In the genomic region with DNA sequence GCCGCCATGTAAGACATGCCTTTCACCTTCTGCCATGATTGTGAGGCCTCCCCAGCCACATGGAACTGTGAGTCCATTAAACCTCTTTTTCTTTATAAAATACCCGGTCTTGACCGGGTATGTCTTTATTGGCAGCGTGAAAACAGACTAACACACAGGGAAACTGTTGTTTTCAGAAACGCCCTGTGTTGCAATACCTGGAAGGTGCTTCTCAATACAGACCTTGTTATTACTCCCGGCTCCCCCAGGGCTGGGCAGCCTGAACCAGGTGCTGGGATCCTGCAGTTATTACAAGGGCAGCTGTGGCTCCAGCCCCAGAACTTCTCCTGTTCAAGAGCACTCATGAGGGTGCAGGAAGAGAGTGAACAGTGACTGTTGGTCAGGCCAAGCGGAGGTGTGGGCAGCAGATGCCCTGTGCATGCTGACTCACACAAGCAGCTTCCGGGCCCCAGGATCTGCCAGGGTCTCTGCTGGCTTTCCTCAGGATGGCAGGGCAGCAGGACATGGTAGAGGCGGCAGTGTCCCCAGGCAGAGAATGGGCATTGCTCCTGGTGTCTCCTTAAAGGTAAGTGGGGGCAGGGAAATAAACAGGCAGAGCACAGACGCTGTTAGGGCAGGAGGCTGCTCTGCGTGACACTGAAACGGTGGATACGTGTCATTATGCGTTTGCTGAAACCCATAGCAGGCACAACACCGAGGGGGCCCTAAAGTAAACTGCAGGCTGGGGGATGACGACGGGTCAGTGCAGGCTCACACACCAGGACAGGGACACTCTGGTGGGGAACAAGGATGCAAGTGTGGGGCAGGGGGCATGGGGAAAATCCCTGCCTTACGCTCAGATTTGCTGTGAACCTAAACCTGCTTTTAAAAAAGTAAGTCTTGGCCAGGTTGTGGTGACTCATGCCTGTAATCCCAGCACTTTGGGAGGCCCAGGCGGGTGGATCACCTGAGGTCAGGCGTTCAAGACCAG, we compare ENCODE assay signal across 23 cellular contexts.
DNase-seq lines count a peak whose midpoint lies in the region; ATAC-seq and TF ChIP-seq lines count a peak whose summit lies in the region.
"Had no signal": no experiment of that assay in that cellular context is flagged by ENCODE, and none has a peak within 500 bp of the region (broad histone marks: within the 10 kb centered on the region; RNA-seq: fewer than 3 reads in every experiment).

No MANE protein-coding gene starts in this region.

- H3K9me3 Mint-ChIP-seq in activated CD8-positive, alpha-beta memory T cell treated with anti-CD3 and anti-CD28 coated beads, Interleukin-2, amount 10 ng/mL, durations not matched to agents 7 days and 5 days (ENCODE audit: low read depth) = no peaks in the 10 kb centered on the region
- H3K9me3 Mint-ChIP-seq in activated T-helper 1 cell treated with anti-CD3 and anti-CD28 coated beads, Interleukin-12 subunit alpha, Interleukin-12 subunit beta, Interleukin-2, Interleukin-4 antibody, amounts not matched to agents 30 ng/mL and 10 ng/mL and 1 ng/mL, durations not matched to agents 14 hours and 24 hours and 36 hours = no peaks in the 10 kb centered on the region

- H3K9me3 ChIP-seq in Peyer's patch (no peaks in the 10 kb centered on the region), left ventricle myocardium inferior (replicated peaks) (no peaks in the 10 kb centered on the region)
- H3K9me3 ChIP-seq: ovary, thoracic aorta had no signal

- intact Hi-C loops in left ventricle myocardium inferior (cut with micrococcal nuclease) = no loop called here
- intact Hi-C loops in activated T-helper 1 cell treated with anti-CD3 and anti-CD28 coated beads, Interleukin-12 subunit alpha, Interleukin-12 subunit beta, Interleukin-2, Interleukin-4 antibody, amounts not matched to agents 30 ng/mL and 10 ng/mL and 1 ng/mL, durations not matched to agents 14 hours and 24 hours and 36 hours (cut with micrococcal nuclease) = no loop called here

- H3K4me1 ChIP-seq in Peyer's patch = no peaks in the 10 kb centered on the region
- H3K4me1 ChIP-seq in left ventricle myocardium inferior = peaks cover 18% of the 10 kb centered on the region

- H3K27me3 ChIP-seq in Peyer's patch (no peaks in the 10 kb centered on the region), left ventricle myocardium inferior (ENCODE audit: low read depth) (peaks cover 12% of the 10 kb centered on the region)
- H3K27me3 ChIP-seq: BLaER1 treated with 17β-estradiol and CSF1 and Interleukin-3, amounts not matched to agents 10 nM and 100 nM; ovary had no signal

- H3K27me3 Mint-ChIP-seq in activated CD8-positive, alpha-beta memory T cell treated with anti-CD3 and anti-CD28 coated beads, Interleukin-2, amount 10 ng/mL, durations not matched to agents 7 days and 5 days = no peaks in the 10 kb centered on the region
- peaks cover 6% of the 10 kb centered on the region for H3K27me3 Mint-ChIP-seq in activated T-helper 1 cell treated with anti-CD3 and anti-CD28 coated beads, Interleukin-12 subunit alpha, Interleukin-12 subunit beta, Interleukin-2, Interleukin-4 antibody, amounts not matched to agents 30 ng/mL and 10 ng/mL and 1 ng/mL, durations not matched to agents 14 hours and 24 hours and 36 hours (ENCODE audit: insufficient read depth)

- TF ChIP-seq CTCF in Peyer's patch (IDR thresholded peaks at IDR 0.05) (no peak), left ventricle myocardium inferior (IDR thresholded peaks at IDR 0.05; ENCODE audit: borderline replicate concordance) (no peak)

- no peaks in the 10 kb centered on the region for H3K36me3 Mint-ChIP-seq in activated CD8-positive, alpha-beta memory T cell treated with anti-CD3 and anti-CD28 coated beads, Interleukin-2, amount 10 ng/mL, durations not matched to agents 7 days and 5 days
- H3K36me3 Mint-ChIP-seq in activated T-helper 1 cell treated with anti-CD3 and anti-CD28 coated beads, Interleukin-12 subunit alpha, Interleukin-12 subunit beta, Interleukin-2, Interleukin-4 antibody, amounts not matched to agents 30 ng/mL and 10 ng/mL and 1 ng/mL, durations not matched to agents 14 hours and 24 hours and 36 hours (ENCODE audit: low read depth) = no peaks in the 10 kb centered on the region

- no peak for TF ChIP-seq POLR2A in Peyer's patch (IDR thresholded peaks at IDR 0.05)

- CTCF ChIA-PET in activated CD8-positive, alpha-beta memory T cell treated with anti-CD3 and anti-CD28 coated beads, Interleukin-2, amount 10 ng/mL, durations not matched to agents 7 days and 5 days (lab: Charles Lee) = interaction anchor here (1.4 to 2.4 kb wide), 5 partner anchors 9 to 125 kb away, joined by 4 to 21 read pairs (median 6); no protein-coding TSS in a partner anchor

- H3K27ac ChIP-seq in Peyer's patch (no peak overlapping the region), left ventricle myocardium inferior (replicated peaks) (no peak overlapping the region)
- H3K27ac ChIP-seq: KMS-11, ovary, skin epidermis, thoracic aorta had no signal

- H3K4me3 ChIP-seq in Peyer's patch (no peak overlapping the region), left ventricle myocardium inferior (no peak overlapping the region)
- H3K4me3 ChIP-seq: BLaER1 treated with 17β-estradiol and CSF1 and Interleukin-3, amounts not matched to agents 10 nM and 100 nM; ovary; skin epidermis; thoracic aorta had no signal

- H3K4me1 Mint-ChIP-seq in activated CD8-positive, alpha-beta memory T cell treated with anti-CD3 and anti-CD28 coated beads, Interleukin-2, amount 10 ng/mL, durations not matched to agents 7 days and 5 days = peaks cover 4% of the 10 kb centered on the region
- H3K4me1 Mint-ChIP-seq in activated T-helper 1 cell treated with anti-CD3 and anti-CD28 coated beads, Interleukin-12 subunit alpha, Interleukin-12 subunit beta, Interleukin-2, Interleukin-4 antibody, amounts not matched to agents 30 ng/mL and 10 ng/mL and 1 ng/mL, durations not matched to agents 14 hours and 24 hours and 36 hours (ENCODE audit: low read depth) = peaks cover 9% of the 10 kb centered on the region

- H3K27ac Mint-ChIP-seq in activated CD8-positive, alpha-beta memory T cell treated with anti-CD3 and anti-CD28 coated beads, Interleukin-2, amount 10 ng/mL, durations not matched to agents 7 days and 5 days = no peak overlapping the region
- H3K27ac Mint-ChIP-seq in activated T-helper 1 cell treated with anti-CD3 and anti-CD28 coated beads, Interleukin-12 subunit alpha, Interleukin-12 subunit beta, Interleukin-2, Interleukin-4 antibody, amounts not matched to agents 30 ng/mL and 10 ng/mL and 1 ng/mL, durations not matched to agents 14 hours and 24 hours and 36 hours = no peak overlapping the region

- no peak overlapping the region for H3K4me3 Mint-ChIP-seq in activated CD8-positive, alpha-beta memory T cell treated with anti-CD3 and anti-CD28 coated beads, Interleukin-2, amount 10 ng/mL, durations not matched to agents 7 days and 5 days
- no peak overlapping the region for H3K4me3 Mint-ChIP-seq in activated T-helper 1 cell treated with anti-CD3 and anti-CD28 coated beads, Interleukin-12 subunit alpha, Interleukin-12 subunit beta, Interleukin-2, Interleukin-4 antibody, amounts not matched to agents 30 ng/mL and 10 ng/mL and 1 ng/mL, durations not matched to agents 14 hours and 24 hours and 36 hours

- H3K36me3 ChIP-seq in Peyer's patch (no peaks in the 10 kb centered on the region), left ventricle myocardium inferior (no peaks in the 10 kb centered on the region)
- H3K36me3 ChIP-seq: ovary, thoracic aorta had no signal

- peak; percentile 45 for DNase-seq in activated CD8-positive, alpha-beta memory T cell treated with anti-CD3 and anti-CD28 coated beads, Interleukin-2, amount 50 U/mL, for 48 hours
- DNase-seq in activated CD8-positive, alpha-beta memory T cell treated with anti-CD3 and anti-CD28 coated beads, Interleukin-2, amount 10 ng/mL, durations not matched to agents 7 days and 5 days = no peak
- DNase-seq in Peyer's patch (peak in 2 of 3 donors; percentile 34), left ventricle myocardium inferior (peak; percentile 8)
- DNase-seq in stimulated activated CD8-positive, alpha-beta memory T cell treated with anti-CD3 and anti-CD28 coated beads, Interleukin-4, amount 100 ng/mL, for 48 hours = peak; percentile 15
- no peak for DNase-seq in activated T-helper 1 cell treated with anti-CD3 and anti-CD28 coated beads, Interleukin-12 subunit alpha, Interleukin-12 subunit beta, Interleukin-2, Interleukin-4 antibody, amounts not matched to agents 30 ng/mL and 10 ng/mL and 1 ng/mL, durations not matched to agents 14 hours and 24 hours and 36 hours (ENCODE audit: low spot score)
- DNase-seq: 8988T; activated CD4-positive, alpha-beta T cell treated with anti-CD3 and anti-CD28 coated beads for 48 hours; anterior cingulate cortex; cerebellar nuclear complex; DMS153; GOT3; NCI-H2171; NCI-H748 treated with DMSO at 0.1 percent for 48 hours; stimulated activated CD4-positive, alpha-beta T cell treated with anti-CD3 and anti-CD28 coated beads, Interleukin-4, amount 100 ng/mL, for 4 hours had no signal

- no peak for ATAC-seq in activated CD8-positive, alpha-beta memory T cell treated with anti-CD3 and anti-CD28 coated beads, Interleukin-2, amount 10 ng/mL, durations not matched to agents 7 days and 5 days
- ATAC-seq in HG03378 (IDR thresholded peaks at IDR 0.05; ENCODE audit: unreplicated experiment) (no peak), GM21576 (IDR thresholded peaks at IDR 0.05; ENCODE audit: unreplicated experiment) (no peak)
- ATAC-seq: left colon had no signal

Comparison
In these comparisons a context has a peak if more than half of its experiments do, and no peak if none do; other contexts are left out.
1. DNase-seq: peak in activated CD8-positive, alpha-beta memory T cell treated with anti-CD3 and anti-CD28 coated beads, Interleukin-2, amount 50 U/mL, for 48 hours (single experiment), Peyer's patch (2 of 3), left ventricle myocardium inferior (single experiment) and stimulated activated CD8-positive, alpha-beta memory T cell treated with anti-CD3 and anti-CD28 coated beads, Interleukin-4, amount 100 ng/mL, for 48 hours (single experiment); none in activated CD8-positive, alpha-beta memory T cell treated with anti-CD3 and anti-CD28 coated beads, Interleukin-2, amount 10 ng/mL, durations not matched to agents 7 days and 5 days (single experiment) and activated T-helper 1 cell treated with anti-CD3 and anti-CD28 coated beads, Interleukin-12 subunit alpha, Interleukin-12 subunit beta, Interleukin-2, Interleukin-4 antibody, amounts not matched to agents 30 ng/mL and 10 ng/mL and 1 ng/mL, durations not matched to agents 14 hours and 24 hours and 36 hours (single experiment).